Comparison of ENCODE assay signal across 9 cellular contexts in the genomic region with DNA sequence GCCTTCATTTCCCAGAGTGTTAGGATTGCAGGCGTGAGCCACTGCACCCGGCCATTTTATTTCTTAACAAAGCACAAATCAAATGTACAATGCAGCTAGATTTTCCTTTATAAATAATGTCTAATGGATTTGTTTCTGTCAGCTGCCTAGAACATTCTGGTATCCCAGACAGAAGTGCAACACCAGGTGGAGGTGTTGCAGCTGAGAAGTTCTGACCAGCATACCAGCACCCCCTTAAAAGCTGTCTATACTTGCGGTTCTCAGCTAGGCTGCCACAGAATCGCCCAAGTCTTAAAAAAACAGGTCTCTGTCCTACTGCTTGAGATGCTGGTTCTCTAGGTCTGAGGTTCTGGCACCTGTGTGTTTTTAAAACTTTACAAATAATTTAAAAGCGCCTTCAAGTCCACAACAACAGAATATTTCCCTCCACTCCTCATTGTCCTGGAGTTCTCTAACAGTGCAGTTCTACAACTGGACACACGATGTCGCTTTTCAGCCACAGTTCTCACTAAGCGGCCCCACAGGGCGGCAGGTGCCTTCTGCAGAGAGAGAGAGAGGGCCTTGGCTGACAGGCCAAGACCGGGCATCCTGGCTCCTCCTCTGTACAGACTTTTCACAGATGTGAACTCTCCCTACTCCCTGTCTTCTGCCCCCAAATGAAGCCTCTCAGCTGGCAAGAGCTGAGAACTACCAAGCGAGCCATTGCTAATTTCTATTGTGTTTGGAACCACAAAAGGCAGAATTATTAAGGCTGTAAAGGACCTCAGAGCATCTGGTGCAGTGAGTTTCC. TPM values are rescaled to one million over a fixed set of nuclear protein-coding genes. Genes with fewer than 3 reads are reported as not detected.
DNase-seq lines count a peak whose midpoint lies in the region; ATAC-seq, FAIRE-seq and TF ChIP-seq lines count a peak whose summit lies in the region.
"Had no signal": no experiment of that assay in that cellular context is flagged by ENCODE, and none has a peak within 500 bp of the region (broad histone marks: within the 10 kb centered on the region; RNA-seq: fewer than 3 reads in every experiment).

No MANE protein-coding gene starts in this region.

- H4K5ac ChIP-seq in H1 (ENCODE audit: insufficient read length, low read depth, low read length), result no peak overlapping the region

- no peaks in the 10 kb centered on the region for H3K36me3 ChIP-seq in H1 (ENCODE audit: control insufficient read depth in 2 of 4, insufficient read depth in 4 of 4, low read length in 3 of 4)

- no peak overlapping the region for H3K56ac ChIP-seq in H1 (replicated peaks; ENCODE audit: insufficient read length, low read depth, low read length)

- POLR2A ChIA-PET in activated CD8-positive, alpha-beta T cell treated with anti-CD3 and anti-CD28 coated beads, Interleukin-2, amount 10 ng/mL, durations not matched to agents 7 days and 5 days (lab: Charles Lee), result no interaction called here
- POLR2A ChIA-PET in H1 (lab: Charles Lee; ENCODE audit: partially characterized antibody), result interaction anchor here (1.5 to 1.9 kb wide), 2 partner anchors 66 to 72 kb away, joined by 5 to 11 read pairs; no protein-coding TSS in a partner anchor

- H3K27me3 ChIP-seq in H1 (replicated peaks in 1 of 4; ENCODE audit: control insufficient read depth in 3 of 4, extremely low read depth in 1 of 4, insufficient read depth in 3 of 4, low read length in 3 of 4), result no peaks in the 10 kb centered on the region

- H3K79me1 ChIP-seq in H1 (ENCODE audit: low read depth, low read length), result no peaks in the 10 kb centered on the region

- H3K14ac ChIP-seq in H1 (ENCODE audit: insufficient read length), result no peak overlapping the region

- CTCF ChIA-PET in activated CD8-positive, alpha-beta T cell treated with anti-CD3 and anti-CD28 coated beads, Interleukin-2, amount 10 ng/mL, durations not matched to agents 7 days and 5 days (lab: Charles Lee), result interaction anchor here (0.6 to 23.1 kb wide), 29 partner anchors 8 to 147 kb away, joined by 3 to 607 read pairs (median 4); a partner anchor contains a TSS
- CTCF ChIA-PET in H1 (lab: Charles Lee; ENCODE audit: partially characterized antibody), result interaction anchor here (0.6 to 23.7 kb wide), 38 partner anchors 12 to 1069 kb away, joined by 3 to 969 read pairs (median 4); a partner anchor contains a TSS

- H3K4me1 Mint-ChIP-seq in activated CD8-positive, alpha-beta T cell treated with anti-CD3 and anti-CD28 coated beads, Interleukin-2, amount 10 ng/mL, durations not matched to agents 7 days and 5 days (ENCODE audit: low read depth), result peaks cover 5% of the 10 kb centered on the region

- no peak overlapping the region for H2AK5ac ChIP-seq in H1 (ENCODE audit: low read depth, low read length)

- H3K27ac ChIP-seq in H1 (ENCODE audit: low read depth, low read length), result no peak overlapping the region

- peak overlapping the region in 1 of 2 experiments; percentile 45; a peak in 3 of 4 replicates for H3K4me2 ChIP-seq in H1 (ENCODE audit: insufficient read depth in 1 of 2, low read depth in 2 of 2, low read length in 2 of 2)

- TF ChIP-seq RAD21 in H1 (IDR thresholded peaks at IDR 0.05 in 1 of 2, conservative IDR thresholded peaks at IDR 0.05 in 1 of 2; ENCODE audit: low read depth in 2 of 2, low read length in 2 of 2), result peak; percentile 95 to 98

- no peak overlapping the region for H2BK15ac ChIP-seq in H1 (ENCODE audit: low read length)

- no peaks in the 10 kb centered on the region for H3K36me3 Mint-ChIP-seq in activated CD8-positive, alpha-beta T cell treated with anti-CD3 and anti-CD28 coated beads, Interleukin-2, amount 10 ng/mL, durations not matched to agents 7 days and 5 days (ENCODE audit: low read depth)

- H3K9me3 Mint-ChIP-seq in activated CD8-positive, alpha-beta T cell treated with anti-CD3 and anti-CD28 coated beads, Interleukin-2, amount 10 ng/mL, durations not matched to agents 7 days and 5 days (ENCODE audit: insufficient read depth), result no peaks in the 10 kb centered on the region
- H3K9me3 Mint-ChIP-seq: T-helper 1 cell treated with Interleukin-12 subunit alpha and Interleukin-12 subunit beta and Interleukin-4 antibody, amounts not matched to agents 30 μg/mL and 1 μg/mL, for 36 hours had no signal

- H3K27me3 Mint-ChIP-seq in activated CD8-positive, alpha-beta T cell treated with anti-CD3 and anti-CD28 coated beads, Interleukin-2, amount 10 ng/mL, durations not matched to agents 7 days and 5 days (ENCODE audit: low read depth), result peaks cover 12% of the 10 kb centered on the region

- no peak overlapping the region for H2BK12ac ChIP-seq in H1 (ENCODE audit: low read depth, low read length)

- H3K4me3 Mint-ChIP-seq in activated CD8-positive, alpha-beta T cell treated with anti-CD3 and anti-CD28 coated beads, Interleukin-2, amount 10 ng/mL, durations not matched to agents 7 days and 5 days, result no peak overlapping the region
- H3K4me3 Mint-ChIP-seq: T-helper 1 cell treated with Interleukin-12 subunit alpha and Interleukin-12 subunit beta and Interleukin-4 antibody, amounts not matched to agents 30 μg/mL and 1 μg/mL, for 36 hours had no signal

- no peak overlapping the region for H2BK5ac ChIP-seq in H1 (ENCODE audit: low read depth, low read length)

- FAIRE-seq in D721Med (lab: Jason Lieb, UNC) (peak; percentile 77), H1 (lab: Jason Lieb, UNC) (peak; percentile 92)

- TF ChIP-seq CTCF in D721Med (IDR thresholded peaks at IDR 0.05; ENCODE audit: insufficient read depth, missing control alignments) (peak; percentile 100), H1 (IDR thresholded peaks at IDR 0.05; ENCODE audit: control extremely low read depth in 1 of 3, insufficient read depth in 1 of 3, low read depth in 1 of 3, low read length in 3 of 3) (peak; percentile 65 to 98 (median 83))

- H4K91ac ChIP-seq in H1 (replicated peaks; ENCODE audit: insufficient read length, low read length), result no peak overlapping the region

- no peak overlapping the region for H4K8ac ChIP-seq in H1 (ENCODE audit: extremely low read depth, insufficient read depth, low read length)

- no peak overlapping the region for H3K27ac Mint-ChIP-seq in activated CD8-positive, alpha-beta T cell treated with anti-CD3 and anti-CD28 coated beads, Interleukin-2, amount 10 ng/mL, durations not matched to agents 7 days and 5 days
- H3K27ac Mint-ChIP-seq: T-helper 1 cell treated with Interleukin-12 subunit alpha and Interleukin-12 subunit beta and Interleukin-4 antibody, amounts not matched to agents 30 μg/mL and 1 μg/mL, for 36 hours had no signal

- no peak overlapping the region for H3K18ac ChIP-seq in H1 (ENCODE audit: extremely low read depth, low read length)

- H2BK120ac ChIP-seq in H1 (replicated peaks; ENCODE audit: low read depth, low read length), result no peak overlapping the region

- H4K20me1 ChIP-seq in H1 (replicated peaks in 1 of 2; ENCODE audit: control insufficient read depth in 1 of 2, insufficient read depth in 2 of 2, low read length in 2 of 2), result no peaks in the 10 kb centered on the region

- no peak overlapping the region for H3K9ac ChIP-seq in H1 (replicated peaks in 1 of 4; ENCODE audit: extremely low read depth in 1 of 4, low read depth in 3 of 4, low read length in 3 of 4)

- H2BK20ac ChIP-seq in H1 (ENCODE audit: low read length), result no peak overlapping the region; the same call in 1 of the 2 replicates

- TF ChIP-seq POLR2A in H1 (IDR thresholded peaks at IDR 0.05; ENCODE audit: control extremely low read depth in 1 of 2, low read depth in 2 of 2, low read length in 2 of 2), result no peak

- peak; percentile 93 for ATAC-seq in activated CD8-positive, alpha-beta T cell treated with anti-CD3 and anti-CD28 coated beads, Interleukin-2, amount 10 ng/mL, durations not matched to agents 7 days and 5 days

- TF ChIP-seq EP300 in H1 (IDR thresholded peaks at IDR 0.05; ENCODE audit: borderline replicate concordance in 1 of 2, low read depth in 2 of 2, low read length in 2 of 2), result no peak

- H3K79me2 ChIP-seq in H1 (ENCODE audit: control insufficient read depth in 1 of 2, insufficient read depth in 2 of 2, low read length in 2 of 2), result no peaks in the 10 kb centered on the region

- WGBS in H1 (ENCODE audit: extremely low coverage in 1 of 2, insufficient coverage in 1 of 2, insufficient read length in 1 of 2, insufficient replicate concordance in 2 of 2, low coverage in 1 of 2, low lambda C conversion rate in 2 of 2, missing lambda C conversion rate in 1 of 2), 2 experiments, result 24% methylated on average over 11 of the region's 11 CpGs; no CpG with 5 or more reads in 1 of the 2 experiments

- no peak overlapping the region for H3K4ac ChIP-seq in H1 (replicated peaks; ENCODE audit: insufficient read length, low read depth, low read length)

- H3K9me3 ChIP-seq in H1 (ENCODE audit: insufficient read depth in 2 of 2, low read depth in 1 of 2, low read length in 1 of 2), result no peaks in the 10 kb centered on the region

- H3K23me2 ChIP-seq in H1 (ENCODE audit: low read depth, low read length), result no peaks in the 10 kb centered on the region

- H3K23ac ChIP-seq in H1 (ENCODE audit: insufficient read length), result no peak overlapping the region

- H3K4me3 ChIP-seq in H1 (ENCODE audit: extremely low read depth in 1 of 4, insufficient read depth in 2 of 4, low read depth in 3 of 4, low read length in 4 of 4), result no peak overlapping the region; a peak in 1 of 8 replicates

- peak overlapping the region; percentile 80; the same call in 1 of the 2 replicates for H2AFZ ChIP-seq in H1 (ENCODE audit: low read length)

- peaks cover 0 to 6% (median 4%) of the 10 kb centered on the region in 4 experiments; a peak in 3 of 7 replicates for H3K4me1 ChIP-seq in H1 (replicated peaks in 1 of 4; ENCODE audit: control insufficient read depth in 3 of 4, insufficient read depth in 4 of 4, low read length in 3 of 4)

- DNase-seq in D721Med (ENCODE audit: insufficient read length, low spot score), result peak; percentile 70
- DNase-seq in HT1080 (ENCODE audit: low read depth), result peak; percentile 74
- DNase-seq in NCI-H82 treated with DMSO at 0.1 percent for 48 hours (lab: John Stamatoyannopoulos, UW; ENCODE audit: unreplicated experiment), result peak; percentile 78
- peak; percentile 85 for DNase-seq in activated CD8-positive, alpha-beta T cell treated with anti-CD3 and anti-CD28 coated beads, Interleukin-2, amount 10 ng/mL, durations not matched to agents 7 days and 5 days
- peak in 1 of 2 experiments; percentile 85 for DNase-seq in H1 (ENCODE audit: low read depth in 1 of 2, low spot score in 2 of 2)
- DNase-seq in medulla oblongata (ENCODE audit: extremely low spot score), result peak; percentile 91
- DNase-seq in stimulated activated CD8-positive, alpha-beta memory T cell treated with anti-CD3 and anti-CD28 coated beads, Interleukin-15, amount 100 ng/mL, for 48 hours (ENCODE audit: low read depth in 2 of 2), result peak; percentile 49 to 52
- DNase-seq in mesenteric fat pad (ENCODE audit: low spot score), result no peak

RNA-seq across cellular contexts. Expression of a gene that starts 32.6 kb away (rescaled TPM):
- not detected in 2 replicates for total RNA-seq in HT1080 (2014; rRNA removed; shearing (Covaris generic))
- polyA plus RNA-seq in HT1080 (2015; cell fraction: cytosol; rRNA removed), result not detected in 2 replicates
- not detected in 2 replicates for polyA plus RNA-seq in HT1080 (2015; cell fraction: nucleus; rRNA removed)
- total RNA-seq in activated CD8-positive, alpha-beta T cell treated with anti-CD3 and anti-CD28 coated beads, Interleukin-2, amount 10 ng/mL, durations not matched to agents 7 days and 5 days, result 1 to 10 TPM; 5.4 to 6.9 TPM
- not detected in 2 replicates for total RNA-seq in H1 (2021; fragmentation: NEBNext Ultra II Directional; extraction: Animal tissue kit (Norgen Biotek cat#: 25700))
- polyA plus RNA-seq in H1 (2011; rRNA removed), result 0.03 TPM in 1 of 2 replicates, not detected in the other
- not detected for polyA plus RNA-seq in H1 (2011; cell fraction: cytosol; rRNA removed)
- 0.07 TPM for polyA plus RNA-seq in H1 (2011; cell fraction: nucleus; rRNA removed)
- 0.11 to 0.12 TPM in 2 of 4 replicates, not detected in the others for polyA plus RNA-seq in H1 (2012, experiment 1 of 2)
- not detected for polyA plus RNA-seq in H1 (2012, experiment 2 of 2)
- polyA plus RNA-seq in H1 (2013, experiment 1 of 2), result 0.04 TPM
- polyA plus RNA-seq in H1 (2013, experiment 2 of 2), result 0.11 TPM
- not detected in 2 replicates for polyA minus RNA-seq in H1 (2011; rRNA and poly(A)+ RNA removed)
- not detected for polyA minus RNA-seq in H1 (2011; cell fraction: cytosol; rRNA and poly(A)+ RNA removed)
- polyA minus RNA-seq in H1 (2011; cell fraction: nucleus; rRNA and poly(A)+ RNA removed), result 0.20 TPM
- 25.3 TPM for total RNA-seq in mesenteric fat pad
